ENCODE assay signal across 2 cellular contexts in genomic region chr19:40341601-40342482, GRCh38.
TF ChIP-seq lines count a peak whose summit lies in the region.

No MANE protein-coding gene starts in this region.

TF ChIP-seq in K562, 482 proteins besides CTCF, POLR2A, EP300 and RAD21:
- TF ChIP-seq RBM25 (IDR thresholded peaks at IDR 0.05; ENCODE audit: low read depth, low read length, severe bottlenecking) (peak; percentile 8), ZNF121 (CRISPR knock-in tag; conservative IDR thresholded peaks at IDR 0.05) (peak; percentile 77), NFYB (IDR thresholded peaks at IDR 0.05; ENCODE audit: extremely low read depth, insufficient read length) (no peak)

TF ChIP-seq in HepG2, 621 proteins besides CTCF, POLR2A, EP300 and RAD21:
- TF ChIP-seq ZNF773 (CRISPR knock-in tag; IDR thresholded peaks at IDR 0.05; ENCODE audit: borderline replicate concordance) (no peak), KDM5A (IDR thresholded peaks at IDR 0.05; ENCODE audit: borderline replicate concordance, low read length) (no peak), HNF1B (CRISPR knock-in tag; IDR thresholded peaks at IDR 0.05) (no peak), ZBTB3 (CRISPR knock-in tag; IDR thresholded peaks at IDR 0.05; ENCODE audit: borderline replicate concordance, low read depth) (no peak)
